In the genomic region with DNA sequence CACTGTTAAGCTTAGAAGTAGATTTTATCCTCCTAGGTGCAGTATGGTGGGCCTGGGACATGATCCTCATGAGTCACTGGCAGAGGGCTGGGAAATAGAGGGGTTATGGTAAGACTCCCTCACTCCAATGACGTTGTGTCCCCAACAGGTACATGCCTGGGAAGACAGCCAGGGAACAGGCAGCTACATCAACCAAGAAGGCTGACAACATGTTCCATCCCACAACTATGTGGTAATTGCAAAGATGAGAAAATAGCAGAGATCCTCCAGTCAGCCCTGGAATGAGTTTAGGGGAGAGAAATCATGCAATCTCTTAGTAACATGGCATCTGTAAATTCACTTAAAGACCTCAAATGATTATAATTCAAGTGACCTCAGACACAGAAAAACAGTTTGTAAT, we compare ENCODE assay signal across 22 cellular contexts.
DNase-seq lines count a peak whose midpoint lies in the region; ATAC-seq, FAIRE-seq and TF ChIP-seq lines count a peak whose summit lies in the region.
"Had no signal": no experiment of that assay in that cellular context is flagged by ENCODE, and none has a peak within 500 bp of the region (broad histone marks: within the 10 kb centered on the region; RNA-seq: fewer than 3 reads in every experiment).

No MANE protein-coding gene starts in this region.

- no peak overlapping the region for H2AFZ ChIP-seq in astrocyte (ENCODE audit: low read depth, low read length)

- H3K36me3 ChIP-seq in astrocyte (ENCODE audit: insufficient read depth, low read length): no peaks in the 10 kb centered on the region
- H3K36me3 ChIP-seq: BLaER1, sigmoid colon had no signal

- H3K4me1 ChIP-seq in astrocyte (ENCODE audit: insufficient read depth, low read length): peaks cover 8% of the 10 kb centered on the region
- H3K4me1 ChIP-seq: BLaER1 had no signal

- FAIRE-seq in astrocyte (lab: Jason Lieb, UNC): no peak
- FAIRE-seq: TTC549 had no signal

- H3K9ac ChIP-seq in astrocyte (ENCODE audit: low read length): no peak overlapping the region
- H3K9ac ChIP-seq: BLaER1 had no signal

- no peaks in the 10 kb centered on the region for H4K20me1 ChIP-seq in astrocyte (ENCODE audit: insufficient read depth, low read length)
- H4K20me1 ChIP-seq: BLaER1 had no signal

- no peak overlapping the region for H3K4me3 Mint-ChIP-seq in astrocyte (ENCODE audit: unreplicated experiment)
- H3K4me3 Mint-ChIP-seq: activated naive CD4-positive, alpha-beta T cell treated with anti-CD3 and anti-CD28 coated beads, Interleukin-2, amount 10 ng/mL, durations not matched to agents 7 days and 5 days; brain had no signal

- H3K4me3 ChIP-seq in astrocyte (ENCODE audit: insufficient read depth, low read depth, low read length) (no peak overlapping the region), fibroblast of villous mesenchyme (ENCODE audit: low read depth, low read length) (no peak overlapping the region)
- H3K4me3 ChIP-seq: BLaER1, sigmoid colon had no signal

- no peak for TF ChIP-seq CTCF in C4-2B (conservative IDR thresholded peaks at IDR 0.05)
- TF ChIP-seq CTCF in astrocyte (IDR thresholded peaks at IDR 0.05; ENCODE audit: insufficient read depth, low read depth, low read length): no peak
- TF ChIP-seq CTCF in fibroblast of villous mesenchyme (IDR thresholded peaks at IDR 0.05; ENCODE audit: insufficient read depth, low read depth, low read length): no peak

- no peaks in the 10 kb centered on the region for H3K9me3 Mint-ChIP-seq in astrocyte (ENCODE audit: unreplicated experiment)
- H3K9me3 Mint-ChIP-seq: activated naive CD4-positive, alpha-beta T cell treated with anti-CD3 and anti-CD28 coated beads, Interleukin-2, amount 10 ng/mL, durations not matched to agents 7 days and 5 days had no signal

- H3K79me2 ChIP-seq in astrocyte (ENCODE audit: insufficient read depth, low read length): no peaks in the 10 kb centered on the region

- no peaks in the 10 kb centered on the region for H3K27me3 ChIP-seq in astrocyte (ENCODE audit: insufficient read depth, low read length)
- H3K27me3 ChIP-seq: BLaER1, sigmoid colon had no signal

- H3K4me2 ChIP-seq in astrocyte (ENCODE audit: low read length): no peak overlapping the region
- H3K4me2 ChIP-seq: BLaER1 had no signal

- no peaks in the 10 kb centered on the region for H3K9me3 ChIP-seq in astrocyte (ENCODE audit: insufficient read depth, low read depth, low read length)
- H3K9me3 ChIP-seq: sigmoid colon had no signal

- DNase-seq in astrocyte (ENCODE audit: low read depth) (peak; percentile 18), fibroblast of villous mesenchyme (ENCODE audit: low read depth) (peak; percentile 89), sciatic nerve (ENCODE audit: low spot score) (no peak)
- DNase-seq in activated CD8-positive, alpha-beta memory T cell treated with anti-CD3 and anti-CD28 coated beads, Interleukin-2, amount 50 U/mL, for 4 hours: no peak
- DNase-seq: activated CD4-positive, alpha-beta T cell treated with anti-CD3 and anti-CD28 coated beads, Interleukin-2, amount 50 U/mL, for 1 hour; activated naive CD4-positive, alpha-beta T cell treated with anti-CD3 and anti-CD28 coated beads, Interleukin-2, amount 10 ng/mL, durations not matched to agents 7 days and 5 days; GDM1; GOT3; hippocampal formation; KG1; midbrain; NCI-H1105; sigmoid colon; stimulated activated CD4-positive, alpha-beta T cell treated with anti-CD3 and anti-CD28 coated beads, Interleukin-2, amount 100 ng/mL, for 24 hours had no signal

- H3K27ac Mint-ChIP-seq in astrocyte (ENCODE audit: unreplicated experiment): no peak overlapping the region
- H3K27ac Mint-ChIP-seq: activated naive CD4-positive, alpha-beta T cell treated with anti-CD3 and anti-CD28 coated beads, Interleukin-2, amount 10 ng/mL, durations not matched to agents 7 days and 5 days had no signal

- peak; percentile 36 for ATAC-seq in sciatic nerve
- no peak for ATAC-seq in HG02973 (IDR thresholded peaks at IDR 0.05; ENCODE audit: unreplicated experiment)
- ATAC-seq in GM19395 (IDR thresholded peaks at IDR 0.05; ENCODE audit: unreplicated experiment): no peak
- no peak for ATAC-seq in HG03378 (IDR thresholded peaks at IDR 0.05; ENCODE audit: unreplicated experiment)
- ATAC-seq: esophagus mucosa had no signal

- intact Hi-C loops in sciatic nerve (cut with DNase I): no loop called here

- peaks cover 12% of the 10 kb centered on the region for H3K4me1 Mint-ChIP-seq in astrocyte (ENCODE audit: low read depth, unreplicated experiment)
- H3K4me1 Mint-ChIP-seq: activated naive CD4-positive, alpha-beta T cell treated with anti-CD3 and anti-CD28 coated beads, Interleukin-2, amount 10 ng/mL, durations not matched to agents 7 days and 5 days; brain had no signal

- no peaks in the 10 kb centered on the region for H3K36me3 Mint-ChIP-seq in astrocyte (ENCODE audit: low read depth, unreplicated experiment)
- H3K36me3 Mint-ChIP-seq: activated naive CD4-positive, alpha-beta T cell treated with anti-CD3 and anti-CD28 coated beads, Interleukin-2, amount 10 ng/mL, durations not matched to agents 7 days and 5 days; brain had no signal

- peaks cover 3% of the 10 kb centered on the region for H3K27me3 Mint-ChIP-seq in astrocyte (ENCODE audit: low read depth, unreplicated experiment)
- H3K27me3 Mint-ChIP-seq: brain had no signal

- H3K27ac ChIP-seq in C4-2B (peak overlapping the region; percentile 47), astrocyte (ENCODE audit: low read depth, low read length) (no peak overlapping the region)
- H3K27ac ChIP-seq: BLaER1, sigmoid colon had no signal

Comparison
In these comparisons a context has a peak if more than half of its experiments do, and no peak if none do; other contexts are left out.
1. DNase-seq: peak in astrocyte (single experiment) and fibroblast of villous mesenchyme (single experiment); none in sciatic nerve (single experiment) and activated CD8-positive, alpha-beta memory T cell treated with anti-CD3 and anti-CD28 coated beads, Interleukin-2, amount 50 U/mL, for 4 hours (single experiment).